1 cellular context compared by ENCODE assay signal in genomic region chr7:159030490-159031134, GRCh38.
TF ChIP-seq lines count a peak whose summit lies in the region.

No MANE protein-coding gene starts in this region.

TF ChIP-seq in K562, 482 proteins besides CTCF, POLR2A, EP300 and RAD21 (continued from another document):
- peak; percentile 35; the same call in 1 of the 2 replicates for TF ChIP-seq RERE (CRISPR knock-in tag; IDR thresholded peaks at IDR 0.05; ENCODE audit: borderline replicate concordance)
- 0 out of 2 replicates have a peak, but pooled peaks have one; percentile 45 for TF ChIP-seq ZNF431 (CRISPR knock-in tag; IDR thresholded peaks at IDR 0.05)
- TF ChIP-seq THRA (IDR thresholded peaks at IDR 0.05), result no peak
- TF ChIP-seq CBX5 (IDR thresholded peaks at IDR 0.05; ENCODE audit: borderline replicate concordance, low read depth), result peak; percentile 50; the same call in 1 of the 2 replicates
- peak; percentile 85 for TF ChIP-seq CXXC5 (CRISPR knock-in tag; IDR thresholded peaks at IDR 0.05)
- 0 out of 4 replicates have a peak, but pooled peaks of 1 of the 2 experiments have one; percentile 5 for TF ChIP-seq TBL1XR1 (IDR thresholded peaks at IDR 0.05; ENCODE audit: low read length in 2 of 2)
- peak; percentile 53 for TF ChIP-seq CREM (IDR thresholded peaks at IDR 0.05; ENCODE audit: low read depth)
- no peak for TF ChIP-seq ID3 (CRISPR knock-in tag; IDR thresholded peaks at IDR 0.05)
- 0 out of 2 replicates have a peak, but pooled peaks have one; percentile 29 for TF ChIP-seq ID3 (tag; IDR thresholded peaks at IDR 0.05)
- TF ChIP-seq HNRNPLL (IDR thresholded peaks at IDR 0.05; ENCODE audit: low read depth, low read length, poor library complexity, severe bottlenecking), result peak; percentile 32
- TF ChIP-seq HMGXB4 (CRISPR knock-in tag; IDR thresholded peaks at IDR 0.05), result peak; percentile 69
- TF ChIP-seq RB1 (IDR thresholded peaks at IDR 0.05; ENCODE audit: low read depth), result peak; percentile 96
- TF ChIP-seq BHLHE40 (IDR thresholded peaks at IDR 0.05; ENCODE audit: low read length), result peak; percentile 16; the same call in 1 of the 2 replicates
- TF ChIP-seq STAT6 (CRISPR knock-in tag; IDR thresholded peaks at IDR 0.05), result peak; percentile 50; the same call in 1 of the 2 replicates
- TF ChIP-seq HDAC2 (IDR thresholded peaks at IDR 0.05), result peak; percentile 49
